Comparison of ENCODE assay signal across 2 cellular contexts in the genomic region with DNA sequence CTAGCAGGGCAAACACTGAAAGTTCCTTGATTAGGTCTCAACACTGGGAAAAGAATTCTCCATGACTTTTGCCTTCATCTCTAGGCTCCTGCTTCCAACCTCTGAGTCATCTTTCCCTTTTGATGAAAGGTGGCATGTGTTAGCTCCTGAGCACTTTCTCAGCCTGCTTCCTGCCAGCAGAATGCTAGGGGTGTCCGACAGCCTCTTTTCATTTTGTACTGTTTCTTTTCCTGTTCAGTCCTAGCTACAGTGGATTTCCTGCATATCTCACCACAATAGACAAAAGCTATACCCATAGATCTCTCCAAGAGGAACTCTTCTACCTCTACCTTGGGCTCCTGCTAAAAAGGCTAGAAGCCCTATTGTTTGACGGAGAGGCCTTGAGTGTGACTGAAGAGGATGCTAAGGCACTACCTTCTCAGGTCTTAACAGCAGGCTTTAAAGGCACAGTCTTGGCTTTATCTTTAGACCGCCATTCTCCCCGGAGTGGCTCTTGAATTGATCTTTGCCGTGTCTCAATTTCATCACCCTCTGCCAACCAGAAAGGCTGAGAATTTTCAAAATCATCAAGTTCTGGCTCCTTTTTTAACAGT.
TF ChIP-seq lines count a peak whose summit lies in the region.

No MANE protein-coding gene starts in this region.

TF ChIP-seq in GM23338, 12 proteins besides CTCF, POLR2A, EP300 and RAD21 (continues in another document):
- TF ChIP-seq, protein P1, sequence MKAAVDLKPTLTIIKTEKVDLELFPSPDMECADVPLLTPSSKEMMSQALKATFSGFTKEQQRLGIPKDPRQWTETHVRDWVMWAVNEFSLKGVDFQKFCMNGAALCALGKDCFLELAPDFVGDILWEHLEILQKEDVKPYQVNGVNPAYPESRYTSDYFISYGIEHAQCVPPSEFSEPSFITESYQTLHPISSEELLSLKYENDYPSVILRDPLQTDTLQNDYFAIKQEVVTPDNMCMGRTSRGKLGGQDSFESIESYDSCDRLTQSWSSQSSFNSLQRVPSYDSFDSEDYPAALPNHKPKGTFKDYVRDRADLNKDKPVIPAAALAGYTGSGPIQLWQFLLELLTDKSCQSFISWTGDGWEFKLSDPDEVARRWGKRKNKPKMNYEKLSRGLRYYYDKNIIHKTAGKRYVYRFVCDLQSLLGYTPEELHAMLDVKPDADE (IDR thresholded peaks at IDR 0.05): no peak
- TF ChIP-seq NANOG (IDR thresholded peaks at IDR 0.05; ENCODE audit: borderline replicate concordance) (no peak), ZNF331 (CRISPR knock-in tag; IDR thresholded peaks at IDR 0.05; ENCODE audit: low read depth) (no peak), REST (IDR thresholded peaks at IDR 0.05; ENCODE audit: unreplicated experiment) (no peak), EZH2 (IDR thresholded peaks at IDR 0.05; ENCODE audit: low read depth, unreplicated experiment) (no peak), STAT1 (IDR thresholded peaks at IDR 0.05; ENCODE audit: unreplicated experiment) (no peak), CREB1 (CRISPR knock-in tag; IDR thresholded peaks at IDR 0.05; ENCODE audit: low read depth) (no peak), ZNF114 (CRISPR knock-in tag; IDR thresholded peaks at IDR 0.05) (no peak), EZH2phosphoT487 (IDR thresholded peaks at IDR 0.05; ENCODE audit: unreplicated experiment) (no peak), JUNB (IDR thresholded peaks at IDR 0.05; ENCODE audit: unreplicated experiment) (no peak)

TF ChIP-seq in SK-N-SH, 30 proteins besides CTCF, POLR2A, EP300 and RAD21 (continued from another document):
- TF ChIP-seq, protein P2, sequence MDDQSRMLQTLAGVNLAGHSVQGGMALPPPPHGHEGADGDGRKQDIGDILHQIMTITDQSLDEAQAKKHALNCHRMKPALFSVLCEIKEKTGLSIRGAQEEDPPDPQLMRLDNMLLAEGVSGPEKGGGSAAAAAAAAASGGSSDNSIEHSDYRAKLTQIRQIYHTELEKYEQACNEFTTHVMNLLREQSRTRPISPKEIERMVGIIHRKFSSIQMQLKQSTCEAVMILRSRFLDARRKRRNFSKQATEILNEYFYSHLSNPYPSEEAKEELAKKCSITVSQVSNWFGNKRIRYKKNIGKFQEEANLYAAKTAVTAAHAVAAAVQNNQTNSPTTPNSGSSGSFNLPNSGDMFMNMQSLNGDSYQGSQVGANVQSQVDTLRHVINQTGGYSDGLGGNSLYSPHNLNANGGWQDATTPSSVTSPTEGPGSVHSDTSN (IDR thresholded peaks at IDR 0.05): peak; percentile 81
- TF ChIP-seq NRF1 (IDR thresholded peaks at IDR 0.05; ENCODE audit: low read depth, low read length): no peak
- no peak for TF ChIP-seq ELF1 (IDR thresholded peaks at IDR 0.05)
- TF ChIP-seq TCF12 (IDR thresholded peaks at IDR 0.05): peak; percentile 55; the same call in 1 of the 2 replicates
- no peak for TF ChIP-seq GABPA (IDR thresholded peaks at IDR 0.05; ENCODE audit: low read depth)
- 0 out of 2 replicates have a peak, but pooled peaks have one; percentile 18 for TF ChIP-seq REST (IDR thresholded peaks at IDR 0.05; ENCODE audit: low read depth, low read length)
- TF ChIP-seq, protein P3, sequence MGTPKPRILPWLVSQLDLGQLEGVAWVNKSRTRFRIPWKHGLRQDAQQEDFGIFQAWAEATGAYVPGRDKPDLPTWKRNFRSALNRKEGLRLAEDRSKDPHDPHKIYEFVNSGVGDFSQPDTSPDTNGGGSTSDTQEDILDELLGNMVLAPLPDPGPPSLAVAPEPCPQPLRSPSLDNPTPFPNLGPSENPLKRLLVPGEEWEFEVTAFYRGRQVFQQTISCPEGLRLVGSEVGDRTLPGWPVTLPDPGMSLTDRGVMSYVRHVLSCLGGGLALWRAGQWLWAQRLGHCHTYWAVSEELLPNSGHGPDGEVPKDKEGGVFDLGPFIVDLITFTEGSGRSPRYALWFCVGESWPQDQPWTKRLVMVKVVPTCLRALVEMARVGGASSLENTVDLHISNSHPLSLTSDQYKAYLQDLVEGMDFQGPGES (IDR thresholded peaks at IDR 0.05; ENCODE audit: low read depth, low read length): no peak
- TF ChIP-seq, protein P4, sequence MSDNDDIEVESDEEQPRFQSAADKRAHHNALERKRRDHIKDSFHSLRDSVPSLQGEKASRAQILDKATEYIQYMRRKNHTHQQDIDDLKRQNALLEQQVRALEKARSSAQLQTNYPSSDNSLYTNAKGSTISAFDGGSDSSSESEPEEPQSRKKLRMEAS (IDR thresholded peaks at IDR 0.05; ENCODE audit: low read depth): no peak
- no peak for TF ChIP-seq FOXM1 (IDR thresholded peaks at IDR 0.05; ENCODE audit: low read depth)
- TF ChIP-seq, protein P5, sequence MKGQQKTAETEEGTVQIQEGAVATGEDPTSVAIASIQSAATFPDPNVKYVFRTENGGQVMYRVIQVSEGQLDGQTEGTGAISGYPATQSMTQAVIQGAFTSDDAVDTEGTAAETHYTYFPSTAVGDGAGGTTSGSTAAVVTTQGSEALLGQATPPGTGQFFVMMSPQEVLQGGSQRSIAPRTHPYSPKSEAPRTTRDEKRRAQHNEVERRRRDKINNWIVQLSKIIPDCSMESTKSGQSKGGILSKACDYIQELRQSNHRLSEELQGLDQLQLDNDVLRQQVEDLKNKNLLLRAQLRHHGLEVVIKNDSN (IDR thresholded peaks at IDR 0.05; ENCODE audit: borderline replicate concordance, low read depth): no peak
- TF ChIP-seq FOXJ3 (CRISPR knock-in tag; IDR thresholded peaks at IDR 0.05): no peak
- no peak for TF ChIP-seq TEAD4 (IDR thresholded peaks at IDR 0.05; ENCODE audit: borderline replicate concordance, insufficient read depth)
- TF ChIP-seq RFX5 (IDR thresholded peaks at IDR 0.05; ENCODE audit: low read length): no peak
- TF ChIP-seq RCOR1 (IDR thresholded peaks at IDR 0.05; ENCODE audit: low read length): no peak
- TF ChIP-seq, protein P6, sequence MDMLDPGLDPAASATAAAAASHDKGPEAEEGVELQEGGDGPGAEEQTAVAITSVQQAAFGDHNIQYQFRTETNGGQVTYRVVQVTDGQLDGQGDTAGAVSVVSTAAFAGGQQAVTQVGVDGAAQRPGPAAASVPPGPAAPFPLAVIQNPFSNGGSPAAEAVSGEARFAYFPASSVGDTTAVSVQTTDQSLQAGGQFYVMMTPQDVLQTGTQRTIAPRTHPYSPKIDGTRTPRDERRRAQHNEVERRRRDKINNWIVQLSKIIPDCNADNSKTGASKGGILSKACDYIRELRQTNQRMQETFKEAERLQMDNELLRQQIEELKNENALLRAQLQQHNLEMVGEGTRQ (IDR thresholded peaks at IDR 0.05; ENCODE audit: borderline replicate concordance, low read depth, low read length): no peak
- TF ChIP-seq CHD2 (IDR thresholded peaks at IDR 0.05; ENCODE audit: low read length, partially characterized antibody): no peak
- no peak for TF ChIP-seq NFIC (IDR thresholded peaks at IDR 0.05; ENCODE audit: borderline replicate concordance)
- TF ChIP-seq JUND (IDR thresholded peaks at IDR 0.05): peak; percentile 69
